ENCODE assay signal across 9 cellular contexts in the genomic region with DNA sequence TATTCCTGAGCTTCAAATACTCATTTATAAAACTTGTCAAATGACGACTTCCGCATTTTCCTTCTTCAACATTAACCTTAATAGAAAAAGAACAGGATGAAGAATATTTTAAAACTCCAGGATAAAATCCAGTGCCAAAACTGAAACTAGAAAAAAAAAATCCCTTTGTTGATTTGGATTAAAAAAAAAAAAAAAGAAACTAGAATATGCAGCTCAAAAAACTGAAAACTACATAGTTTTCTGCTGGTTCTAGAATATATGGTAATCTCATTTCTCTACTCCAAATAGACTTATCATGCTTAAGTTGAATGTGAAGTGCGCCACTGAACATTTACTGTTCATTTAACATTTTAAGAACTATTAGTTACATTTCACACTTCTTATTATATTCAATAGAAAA. TPM values are rescaled to one million over a fixed set of nuclear protein-coding genes. Genes with fewer than 3 reads are reported as not detected.
DNase-seq lines count a peak whose midpoint lies in the region; ATAC-seq and TF ChIP-seq lines count a peak whose summit lies in the region.
"Had no signal": no experiment of that assay in that cellular context is flagged by ENCODE, and none has a peak within 500 bp of the region (broad histone marks: within the 10 kb centered on the region; RNA-seq: fewer than 3 reads in every experiment).

No MANE protein-coding gene starts in this region.

- no peaks in the 10 kb centered on the region for H3K9me3 Mint-ChIP-seq in activated naive CD8-positive, alpha-beta T cell (ENCODE audit: low read depth)
- H3K9me3 Mint-ChIP-seq in type B pancreatic cell = no peaks in the 10 kb centered on the region

- peaks cover 76% of the 10 kb centered on the region for H3K4me1 Mint-ChIP-seq in activated naive CD8-positive, alpha-beta T cell (ENCODE audit: low read depth)
- peaks cover 76% of the 10 kb centered on the region for H3K4me1 Mint-ChIP-seq in type B pancreatic cell (ENCODE audit: unreplicated experiment)

- no peak for ATAC-seq in left ventricle myocardium superior
- no peak for ATAC-seq in left lung

- no peaks in the 10 kb centered on the region for H3K9me3 ChIP-seq in left ventricle myocardium inferior (replicated peaks)
- no peaks in the 10 kb centered on the region for H3K9me3 ChIP-seq in left lung

- peak overlapping the region; percentile 98 for H3K4me3 ChIP-seq in left ventricle myocardium inferior
- H3K4me3 ChIP-seq in left lung = peak overlapping the region in 1 of 2 donors; percentile 63

- DNase-seq in left ventricle myocardium inferior = no peak
- DNase-seq in left ventricle myocardium superior = no peak
- no peak for DNase-seq in left lung
- no peak for DNase-seq in type B pancreatic cell (ENCODE audit: extremely low spot score, unreplicated experiment)
- no peak for DNase-seq in NCI-H146 treated with DMSO at 0.1 percent for 48 hours (lab: John Stamatoyannopoulos, UW; ENCODE audit: unreplicated experiment)
- DNase-seq in SK-N-DZ (ENCODE audit: low spot score) = no peak
- DNase-seq in amygdala (lab: John Stamatoyannopoulos, UW) = no peak
- DNase-seq: COR-L47 had no signal

- intact Hi-C loops in left ventricle myocardium inferior (cut with micrococcal nuclease) = no loop called here
- intact Hi-C loops in left ventricle myocardium superior (cut with micrococcal nuclease) = no loop called here
- intact Hi-C loops in left lung (cut with DNase I) = no loop called here

- no peaks in the 10 kb centered on the region for H3K27me3 Mint-ChIP-seq in activated naive CD8-positive, alpha-beta T cell
- no peaks in the 10 kb centered on the region for H3K27me3 Mint-ChIP-seq in type B pancreatic cell

- TF ChIP-seq CTCF in left ventricle myocardium inferior (IDR thresholded peaks at IDR 0.05; ENCODE audit: borderline replicate concordance) = no peak
- TF ChIP-seq CTCF in left lung (IDR thresholded peaks at IDR 0.05) = no peak
- TF ChIP-seq CTCF in type B pancreatic cell (conservative IDR thresholded peaks at IDR 0.05) = no peak

- peak overlapping the region; percentile 99 for H3K4me3 Mint-ChIP-seq in activated naive CD8-positive, alpha-beta T cell
- H3K4me3 Mint-ChIP-seq in type B pancreatic cell = peak overlapping the region; percentile 100

- no peaks in the 10 kb centered on the region for H3K36me3 ChIP-seq in left ventricle myocardium inferior
- peaks cover 0 to 12% of the 10 kb centered on the region in 2 donors for H3K36me3 ChIP-seq in left lung

- H3K4me1 ChIP-seq in left ventricle myocardium inferior = peaks cover 100% of the 10 kb centered on the region
- H3K4me1 ChIP-seq in left lung = peaks cover 68 to 89% of the 10 kb centered on the region in 2 donors

- no peaks in the 10 kb centered on the region for H3K27me3 ChIP-seq in left ventricle myocardium inferior (ENCODE audit: low read depth)
- no peaks in the 10 kb centered on the region for H3K27me3 ChIP-seq in left lung

- peak overlapping the region; percentile 40 for H3K27ac ChIP-seq in left ventricle myocardium inferior (replicated peaks)
- H3K27ac ChIP-seq in left lung = peak overlapping the region; percentile 14 to 58

- H3K36me3 Mint-ChIP-seq in activated naive CD8-positive, alpha-beta T cell = peaks cover 53% of the 10 kb centered on the region
- peaks cover 22% of the 10 kb centered on the region for H3K36me3 Mint-ChIP-seq in type B pancreatic cell

- H3K27ac Mint-ChIP-seq in activated naive CD8-positive, alpha-beta T cell = peak overlapping the region; percentile 87
- peak overlapping the region; percentile 90 for H3K27ac Mint-ChIP-seq in type B pancreatic cell

RNA-seq across cellular contexts. Expression of a gene that starts 6.0 kb away (rescaled TPM):
- total RNA-seq in left ventricle myocardium inferior = 42.7 TPM
- total RNA-seq in left ventricle myocardium superior = 45.7 TPM
- 100 to 1,000 TPM in 1 of 2 donors, 10 to 100 TPM in 1; 86.0 to 124 TPM for total RNA-seq in left lung
- 136 and 205 TPM in 2 replicates for total RNA-seq in type B pancreatic cell (ENCODE audit: low replicate concordance)
- 316 and 673 TPM in 2 replicates for polyA plus RNA-seq in SK-N-DZ (2014; cell fraction: cytosol; rRNA removed)
- polyA plus RNA-seq in SK-N-DZ (2014; cell fraction: nucleus; rRNA removed) = 282 and 334 TPM in 2 replicates
